7 cellular contexts compared by ENCODE assay signal in the genomic region with DNA sequence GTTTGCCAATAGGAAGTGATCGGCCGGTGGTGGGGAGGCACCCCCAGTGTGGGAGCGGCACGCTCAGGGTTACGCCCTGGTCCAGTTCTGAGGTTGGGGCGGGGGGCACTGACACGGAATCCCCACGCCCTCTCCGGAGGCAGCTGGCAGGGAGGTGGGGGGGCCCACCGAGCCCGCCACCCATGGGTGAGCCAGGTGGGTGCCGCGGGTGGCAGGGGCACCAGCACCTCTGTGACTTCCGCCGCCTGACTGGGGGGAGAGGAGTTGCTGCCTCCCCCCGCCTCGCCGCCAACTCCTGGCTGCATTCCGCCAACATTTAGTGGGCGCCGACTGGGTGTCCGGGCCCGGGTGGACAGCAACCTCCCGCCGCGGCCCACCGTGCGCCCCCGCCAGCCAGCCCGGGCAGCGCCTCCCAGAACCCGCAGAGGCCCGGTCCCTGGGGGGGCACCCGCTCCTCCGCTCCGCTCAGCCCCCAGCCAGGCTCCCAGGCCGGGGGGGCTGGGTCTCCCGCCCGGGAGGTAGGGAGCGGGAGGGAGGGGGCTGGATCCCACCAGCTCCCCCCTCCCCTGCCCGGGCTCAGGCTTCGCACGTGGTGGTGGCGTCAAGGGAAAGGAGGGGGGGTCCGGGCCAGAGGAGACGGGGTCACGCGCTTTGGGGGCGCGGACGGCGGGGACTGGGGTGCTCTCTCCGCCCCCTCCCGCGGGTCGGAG. TPM values are rescaled to one million over a fixed set of nuclear protein-coding genes. Genes with fewer than 3 reads are reported as not detected.
DNase-seq lines count a peak whose midpoint lies in the region; ATAC-seq and TF ChIP-seq lines count a peak whose summit lies in the region.

No MANE protein-coding gene starts in this region.

- H3K4me1 ChIP-seq in endocrine pancreas (ENCODE audit: control insufficient read depth, insufficient read depth, low read length) (no peaks in the 10 kb centered on the region), thoracic aorta (ENCODE audit: control insufficient read depth in 1 of 2, low read depth in 2 of 2) (peaks cover 40 to 49% of the 10 kb centered on the region in 2 donors)

- ATAC-seq in HG03097 (IDR thresholded peaks at IDR 0.05; ENCODE audit: low FRiP score, unreplicated experiment) (peak; percentile 5), activated B cell treated with CpG ODN at 0.5 μM for 24 hours (ENCODE audit: low read depth) (no peak), thoracic aorta (ENCODE audit: insufficient number of reproducible peaks, low FRiP score, low read depth) (no peak), HG02571 (IDR thresholded peaks at IDR 0.05; ENCODE audit: unreplicated experiment) (no peak)

- H3K4me1 Mint-ChIP-seq in activated B cell treated with CpG ODN at 0.5 μM for 24 hours (peaks cover 53% of the 10 kb centered on the region), mesothelial cell of epicardium (peaks cover 20% of the 10 kb centered on the region)

- H3K27ac ChIP-seq in thoracic aorta: peak overlapping the region; percentile 94 to 100

- peak; percentile 52 for DNase-seq in activated B cell treated with CpG ODN at 0.5 μM for 24 hours
- peak in 1 of 2 experiments; percentile 57 for DNase-seq in mesothelial cell of epicardium (ENCODE audit: low spot score in 2 of 2, unreplicated experiment in 2 of 2)
- no peak for DNase-seq in thoracic aorta (ENCODE audit: low spot score)

- TF ChIP-seq CTCF in activated B cell treated with CpG ODN at 0.5 μM for 24 hours (IDR thresholded peaks at IDR 0.05) (no peak), mesothelial cell of epicardium (IDR thresholded peaks at IDR 0.05; ENCODE audit: unreplicated experiment) (no peak), thoracic aorta (IDR thresholded peaks at IDR 0.05) (no peak)

- H3K9me3 ChIP-seq in endocrine pancreas (ENCODE audit: control insufficient read depth, low read length) (no peaks in the 10 kb centered on the region), thoracic aorta (no peaks in the 10 kb centered on the region)

- H3K36me3 Mint-ChIP-seq in activated B cell treated with CpG ODN at 0.5 μM for 24 hours (ENCODE audit: low read depth) (peaks cover 2% of the 10 kb centered on the region), mesothelial cell of epicardium (no peaks in the 10 kb centered on the region)

- H3K27ac Mint-ChIP-seq in activated B cell treated with CpG ODN at 0.5 μM for 24 hours: no peak overlapping the region
- H3K27ac Mint-ChIP-seq in mesothelial cell of epicardium: no peak overlapping the region

- no peaks in the 10 kb centered on the region for H3K27me3 Mint-ChIP-seq in activated B cell treated with CpG ODN at 0.5 μM for 24 hours
- peaks cover 5% of the 10 kb centered on the region for H3K27me3 Mint-ChIP-seq in mesothelial cell of epicardium (ENCODE audit: low read depth)

- H3K27me3 ChIP-seq in endocrine pancreas (ENCODE audit: control insufficient read depth, insufficient read depth, low read length): no peaks in the 10 kb centered on the region
- H3K27me3 ChIP-seq in thoracic aorta (replicated peaks; ENCODE audit: insufficient read depth): no peaks in the 10 kb centered on the region

- POLR2A ChIA-PET in activated B cell treated with CpG ODN at 0.5 μM for 24 hours (lab: Charles Lee): interaction anchor here (0.6 to 4.5 kb wide), 8 partner anchors 13 to 497 kb away, joined by 3 to 21 read pairs (median 6); a partner anchor contains a TSS

- CTCF ChIA-PET in activated B cell treated with CpG ODN at 0.5 μM for 24 hours (lab: Charles Lee): no interaction called here

- no peaks in the 10 kb centered on the region for H3K36me3 ChIP-seq in endocrine pancreas (ENCODE audit: control insufficient read depth, insufficient read depth, low read length)
- no peaks in the 10 kb centered on the region for H3K36me3 ChIP-seq in thoracic aorta

- H3K9me3 Mint-ChIP-seq in activated B cell treated with CpG ODN at 0.5 μM for 24 hours (no peaks in the 10 kb centered on the region), mesothelial cell of epicardium (no peaks in the 10 kb centered on the region)

- H3K4me3 ChIP-seq in GM08714 (ENCODE audit: low read length) (peak overlapping the region; percentile 64), endocrine pancreas (ENCODE audit: control insufficient read depth, insufficient read depth, low read length) (no peak overlapping the region), thoracic aorta (peak overlapping the region; percentile 99)

- peak overlapping the region; percentile 88 for H3K9ac ChIP-seq in endocrine pancreas (ENCODE audit: control insufficient read depth, insufficient read depth, low read length)

- intact Hi-C loops in activated B cell treated with CpG ODN at 0.5 μM for 24 hours (cut with micrococcal nuclease): loop anchor here (5.0 to 10.0 kb wide), 2 partner anchors 408 to 510 kb away; a partner anchor contains a TSS

- H3K4me3 Mint-ChIP-seq in activated B cell treated with CpG ODN at 0.5 μM for 24 hours (peak overlapping the region; percentile 85), mesothelial cell of epicardium (peak overlapping the region; percentile 72)

RNA-seq across cellular contexts. Expression of a gene that starts 2.0 kb away (rescaled TPM):
- total RNA-seq in activated B cell treated with CpG ODN at 0.5 μM for 24 hours: 44.5 and 49.2 TPM in 2 replicates
- total RNA-seq in mesothelial cell of epicardium: 27.3 to 27.9 TPM (median 27.7 TPM) in 3 replicates
- 10 to 100 TPM; 85.1 to 91.9 TPM for total RNA-seq in thoracic aorta

RNA-seq across cellular contexts. Expression of a gene that starts 57.2 kb away (rescaled TPM):
- total RNA-seq in activated B cell treated with CpG ODN at 0.5 μM for 24 hours (36.4 and 37.2 TPM in 2 replicates), mesothelial cell of epicardium (47.9 to 50.1 TPM (median 48.0 TPM) in 3 replicates), thoracic aorta (10 to 100 TPM; 10.2 to 32.2 TPM)

RNA-seq across cellular contexts. Expression of a gene that starts 59.2 kb away (rescaled TPM):
- total RNA-seq in activated B cell treated with CpG ODN at 0.5 μM for 24 hours (126 TPM in 2 replicates), mesothelial cell of epicardium (147 to 161 TPM (median 152 TPM) in 3 replicates), thoracic aorta (10 to 100 TPM; 51.2 to 71.8 TPM)
